In genomic region chr5:133873454-133873853, GRCh38 we compare ENCODE assay signal across 24 cellular contexts.
DNase-seq lines count a peak whose midpoint lies in the region; ATAC-seq, FAIRE-seq and TF ChIP-seq lines count a peak whose summit lies in the region.
"Had no signal": no experiment of that assay in that cellular context is flagged by ENCODE, and none has a peak within 500 bp of the region (broad histone marks: within the 10 kb centered on the region; RNA-seq: fewer than 3 reads in every experiment).

No MANE protein-coding gene starts in this region.

- no peak for TF ChIP-seq CTCF in activated CD8-positive, alpha-beta T cell treated with anti-CD3 and anti-CD28 coated beads for 36 hours (IDR thresholded peaks at IDR 0.05)
- no peak for TF ChIP-seq CTCF in fibroblast of the aortic adventitia (IDR thresholded peaks at IDR 0.05; ENCODE audit: insufficient read depth, low read length)

- TF ChIP-seq POLR2A in GM12892 (IDR thresholded peaks at IDR 0.05; ENCODE audit: low read depth, low read length), result no peak

- no peak for ATAC-seq in activated CD8-positive, alpha-beta T cell treated with anti-CD3 and anti-CD28 coated beads for 36 hours
- ATAC-seq in activated CD8-positive, alpha-beta T cell treated with anti-CD3 and anti-CD28 coated beads, Interleukin-2, amount 10 ng/mL, durations not matched to agents 7 days and 5 days, result no peak
- peak; percentile 43 for ATAC-seq in activated T-helper 17 cell treated with anti-CD3 and anti-CD28 coated beads, Interleukin-2, amount 50 U/mL, for 72 hours (replicated peaks)
- ATAC-seq: right lobe of liver, Right ventricle myocardium inferior had no signal

- DNase-seq in activated CD8-positive, alpha-beta T cell treated with anti-CD3 and anti-CD28 coated beads for 36 hours, result peak; percentile 24
- DNase-seq in activated CD8-positive, alpha-beta T cell treated with anti-CD3 and anti-CD28 coated beads, Interleukin-2, amount 10 ng/mL, durations not matched to agents 7 days and 5 days, result no peak
- DNase-seq in fibroblast of the aortic adventitia (ENCODE audit: low read depth) (peak; percentile 18), SW 1271 (lab: John Stamatoyannopoulos, UW) (no peak), GM12892 (ENCODE audit: insufficient read length) (no peak), head of caudate nucleus (no peak)
- DNase-seq: activated gamma-delta T cell; anterior cingulate cortex; central memory CD4-positive, alpha-beta T cell; DMS79 treated with DMSO at 0.1 percent for 48 hours; glutamatergic neuron; GOT3; NCI-H1092; NCI-H187 treated with DMSO at 0.1 percent for 48 hours; NCI-H82; right lobe of liver; T1000 had no signal

- FAIRE-seq in GM12892 (lab: Jason Lieb, UNC), result no peak

- peaks cover 4% of the 10 kb centered on the region for H3K36me3 Mint-ChIP-seq in activated CD8-positive, alpha-beta T cell treated with anti-CD3 and anti-CD28 coated beads for 36 hours (ENCODE audit: low read depth)
- H3K36me3 Mint-ChIP-seq in activated CD8-positive, alpha-beta T cell treated with anti-CD3 and anti-CD28 coated beads, Interleukin-2, amount 10 ng/mL, durations not matched to agents 7 days and 5 days (ENCODE audit: low read depth), result peaks cover 3% of the 10 kb centered on the region
- peaks cover 6% of the 10 kb centered on the region for H3K36me3 Mint-ChIP-seq in activated T-helper 17 cell treated with anti-CD3 and anti-CD28 coated beads, Interleukin-2, amount 50 U/mL, for 72 hours (ENCODE audit: low read depth)

- no peaks in the 10 kb centered on the region for H3K79me2 ChIP-seq in ACC112 (ENCODE audit: control insufficient read depth, insufficient read depth, low read length, unreplicated experiment)

- no peaks in the 10 kb centered on the region for H3K36me3 ChIP-seq in ACC112 (ENCODE audit: insufficient read depth, low read length)
- H3K36me3 ChIP-seq: right lobe of liver, suprapubic skin had no signal

- H3K4me1 ChIP-seq in ACC112 (ENCODE audit: control insufficient read depth, insufficient read depth, low read length, unreplicated experiment), result peaks cover 46% of the 10 kb centered on the region

- no peak overlapping the region for H3K4me3 Mint-ChIP-seq in activated CD8-positive, alpha-beta T cell treated with anti-CD3 and anti-CD28 coated beads for 36 hours
- H3K4me3 Mint-ChIP-seq in activated CD8-positive, alpha-beta T cell treated with anti-CD3 and anti-CD28 coated beads, Interleukin-2, amount 10 ng/mL, durations not matched to agents 7 days and 5 days, result no peak overlapping the region
- no peak overlapping the region for H3K4me3 Mint-ChIP-seq in activated T-helper 17 cell treated with anti-CD3 and anti-CD28 coated beads, Interleukin-2, amount 50 U/mL, for 72 hours
- H3K4me3 Mint-ChIP-seq: IgD-negative memory B cell had no signal

- H3K27ac ChIP-seq in ACC112 (ENCODE audit: low read depth, low read length), result peak overlapping the region; percentile 69
- H3K27ac ChIP-seq: C4-2B, right lobe of liver, suprapubic skin had no signal

- POLR2A ChIA-PET in activated CD8-positive, alpha-beta T cell treated with anti-CD3 and anti-CD28 coated beads for 36 hours (lab: Charles Lee), result no interaction called here
- POLR2A ChIA-PET in activated CD8-positive, alpha-beta T cell treated with anti-CD3 and anti-CD28 coated beads, Interleukin-2, amount 10 ng/mL, durations not matched to agents 7 days and 5 days (lab: Charles Lee), result no interaction called here

- peaks cover 40% of the 10 kb centered on the region for H3K4me1 Mint-ChIP-seq in activated CD8-positive, alpha-beta T cell treated with anti-CD3 and anti-CD28 coated beads for 36 hours (ENCODE audit: low read depth)
- peaks cover 8% of the 10 kb centered on the region for H3K4me1 Mint-ChIP-seq in activated CD8-positive, alpha-beta T cell treated with anti-CD3 and anti-CD28 coated beads, Interleukin-2, amount 10 ng/mL, durations not matched to agents 7 days and 5 days (ENCODE audit: low read depth)
- H3K4me1 Mint-ChIP-seq in activated T-helper 17 cell treated with anti-CD3 and anti-CD28 coated beads, Interleukin-2, amount 50 U/mL, for 72 hours, result peaks cover 11% of the 10 kb centered on the region

- peaks cover 4% of the 10 kb centered on the region for H3K27me3 Mint-ChIP-seq in activated CD8-positive, alpha-beta T cell treated with anti-CD3 and anti-CD28 coated beads for 36 hours
- H3K27me3 Mint-ChIP-seq in activated CD8-positive, alpha-beta T cell treated with anti-CD3 and anti-CD28 coated beads, Interleukin-2, amount 10 ng/mL, durations not matched to agents 7 days and 5 days (ENCODE audit: low read depth), result no peaks in the 10 kb centered on the region
- H3K27me3 Mint-ChIP-seq in activated T-helper 17 cell treated with anti-CD3 and anti-CD28 coated beads, Interleukin-2, amount 50 U/mL, for 72 hours, result no peaks in the 10 kb centered on the region

- H3K27me3 ChIP-seq in ACC112 (ENCODE audit: insufficient read depth, low read length), result no peaks in the 10 kb centered on the region
- H3K27me3 ChIP-seq: right lobe of liver, suprapubic skin had no signal

- peaks cover 10% of the 10 kb centered on the region for H3K9me3 Mint-ChIP-seq in activated CD8-positive, alpha-beta T cell treated with anti-CD3 and anti-CD28 coated beads for 36 hours
- peaks cover 4% of the 10 kb centered on the region for H3K9me3 Mint-ChIP-seq in activated CD8-positive, alpha-beta T cell treated with anti-CD3 and anti-CD28 coated beads, Interleukin-2, amount 10 ng/mL, durations not matched to agents 7 days and 5 days (ENCODE audit: insufficient read depth)
- H3K9me3 Mint-ChIP-seq in activated T-helper 17 cell treated with anti-CD3 and anti-CD28 coated beads, Interleukin-2, amount 50 U/mL, for 72 hours, result no peaks in the 10 kb centered on the region

- intact Hi-C loops in activated CD8-positive, alpha-beta T cell treated with anti-CD3 and anti-CD28 coated beads for 36 hours (cut with micrococcal nuclease), result no loop called here
- intact Hi-C loops in head of caudate nucleus (cut with DNase I), result no loop called here

- H3K4me3 ChIP-seq in ACC112 (ENCODE audit: low read depth, low read length) (no peak overlapping the region), fibroblast of the aortic adventitia (ENCODE audit: low read depth, low read length) (no peak overlapping the region)
- H3K4me3 ChIP-seq: lung, right lobe of liver, suprapubic skin had no signal

- H3K27ac Mint-ChIP-seq in activated CD8-positive, alpha-beta T cell treated with anti-CD3 and anti-CD28 coated beads for 36 hours, result peak overlapping the region; percentile 81
- H3K27ac Mint-ChIP-seq in activated CD8-positive, alpha-beta T cell treated with anti-CD3 and anti-CD28 coated beads, Interleukin-2, amount 10 ng/mL, durations not matched to agents 7 days and 5 days, result no peak overlapping the region
- H3K27ac Mint-ChIP-seq in activated T-helper 17 cell treated with anti-CD3 and anti-CD28 coated beads, Interleukin-2, amount 50 U/mL, for 72 hours, result no peak overlapping the region
- H3K27ac Mint-ChIP-seq: IgD-negative memory B cell had no signal

- no peak overlapping the region for H2AFZ ChIP-seq in ACC112 (ENCODE audit: low read length, unreplicated experiment)

- CTCF ChIA-PET in activated CD8-positive, alpha-beta T cell treated with anti-CD3 and anti-CD28 coated beads for 36 hours (lab: Charles Lee), result no interaction called here
- CTCF ChIA-PET in activated CD8-positive, alpha-beta T cell treated with anti-CD3 and anti-CD28 coated beads, Interleukin-2, amount 10 ng/mL, durations not matched to agents 7 days and 5 days (lab: Charles Lee), result no interaction called here

Comparison
In these comparisons a context has a peak if more than half of its experiments do, and no peak if none do; other contexts are left out.
1. DNase-seq: peak in activated CD8-positive, alpha-beta T cell treated with anti-CD3 and anti-CD28 coated beads for 36 hours (single experiment) and fibroblast of the aortic adventitia (single experiment); none in activated CD8-positive, alpha-beta T cell treated with anti-CD3 and anti-CD28 coated beads, Interleukin-2, amount 10 ng/mL, durations not matched to agents 7 days and 5 days (single experiment), SW 1271 (0 of 2), GM12892 (single experiment) and head of caudate nucleus (0 of 42).